13 cellular contexts compared by ENCODE assay signal in genomic region chr18:51133580-51134160, GRCh38.
"Had no signal": no experiment of that assay in that cellular context is flagged by ENCODE, and none has a peak within 500 bp of the region (broad histone marks: within the 10 kb centered on the region; RNA-seq: fewer than 3 reads in every experiment).

No MANE protein-coding gene starts in this region.

- ATAC-seq: activated T-cell treated with anti-CD3 and anti-CD28 coated beads, Interleukin-2, amount 50 U/mL, for 4 hours; left lung; stimulated activated memory B cell treated with anti-CD40 and anti-IgM and Interleukin-4, amounts not matched to agents 10 μg/mL and 1 μg/mL and 100 μg/mL, for 72 hours had no signal

- DNase-seq: activated CD4-positive, alpha-beta T cell treated with anti-CD3 and anti-CD28 coated beads, Interleukin-2, amount 50 U/mL, for 4 hours; activated CD4-positive, CD25-positive, alpha-beta regulatory T cell treated with anti-CD3 and anti-CD28 coated beads, Interleukin-2, amount 50 U/mL, for 72 hours; activated effector memory CD4-positive, alpha-beta T cell treated with anti-CD3 and anti-CD28 coated beads, Interleukin-2, amount 50 U/mL, for 16 hours; activated T-cell treated with anti-CD3 and anti-CD28 coated beads, Interleukin-2, amount 50 U/mL, for 4 hours; caudate nucleus; effector memory CD4-positive, alpha-beta T cell; immature natural killer cell; left lung; ovary; spleen; stimulated activated CD4-positive, alpha-beta T cell treated with anti-CD3 and anti-CD28 coated beads, Interleukin-1b, Interleukin-23, amount 100 ng/mL, for 48 hours had no signal

- H3K9me3 ChIP-seq: left lung, ovary, spleen had no signal

- H3K36me3 ChIP-seq: left lung, ovary, spleen had no signal

- H3K27me3 ChIP-seq: left lung, ovary, spleen had no signal

- H3K4me1 ChIP-seq: left lung, spleen had no signal

- H3K4me3 ChIP-seq: coronary artery, left lung, ovary, spleen had no signal

- H3K27ac ChIP-seq: coronary artery, left lung, ovary, spleen had no signal
